24 cellular contexts compared by ENCODE assay signal in genomic region chr4:151824647-151825046, GRCh38.
DNase-seq lines count a peak whose midpoint lies in the region; ATAC-seq and TF ChIP-seq lines count a peak whose summit lies in the region.
"Had no signal": no experiment of that assay in that cellular context is flagged by ENCODE, and none has a peak within 500 bp of the region (broad histone marks: within the 10 kb centered on the region; RNA-seq: fewer than 3 reads in every experiment).

No MANE protein-coding gene starts in this region.

- H3K27me3 ChIP-seq in endocrine pancreas (ENCODE audit: control insufficient read depth, insufficient read depth, low read length) = no peaks in the 10 kb centered on the region
- H3K27me3 ChIP-seq: BLaER1 treated with 17β-estradiol and CSF1 and Interleukin-3, amounts not matched to agents 10 nM and 100 nM had no signal

- no peaks in the 10 kb centered on the region for H3K9me3 ChIP-seq in endocrine pancreas (ENCODE audit: control insufficient read depth, low read length)

- peak; percentile 49 for DNase-seq in DMS53 treated with DMSO at 0.1 percent for 48 hours (lab: John Stamatoyannopoulos, UW; ENCODE audit: unreplicated experiment)
- no peak for DNase-seq in left lobe of liver (ENCODE audit: low spot score)
- DNase-seq in NCI-H128 (lab: John Stamatoyannopoulos, UW; ENCODE audit: unreplicated experiment) = no peak
- DNase-seq in GM13976 (ENCODE audit: low spot score) = no peak
- no peak for DNase-seq in DMS153 treated with DMSO at 0.1 percent for 48 hours (lab: John Stamatoyannopoulos, UW; ENCODE audit: unreplicated experiment)
- DNase-seq: AML-193; CD4-positive, alpha-beta T cell; COR-L47; DND-41; KBM-7; MV-4-11; NCI-H1105; NCI-H2029; NCI-H446; NCI-H524 treated with DMSO at 0.1 percent for 48 hours; NCI-H82; NK-92 treated with Interleukin-12 subunit alpha and Interleukin-12 subunit beta, amount 100 ng/mL, for 24 hours; SIG-M5 had no signal

- in situ Hi-C loops in GM13976 (cut with MboI; ENCODE audit: low sequenced_read_pairs, unreplicated experiment) = no loop called here

- H3K36me3 ChIP-seq in endocrine pancreas (ENCODE audit: control insufficient read depth, insufficient read depth, low read length) = no peaks in the 10 kb centered on the region
- H3K36me3 ChIP-seq: BLaER1 treated with 17β-estradiol and CSF1 and Interleukin-3, amounts not matched to agents 10 nM and 100 nM had no signal

- H3K4me1 ChIP-seq in endocrine pancreas (ENCODE audit: control insufficient read depth, insufficient read depth, low read length) = no peaks in the 10 kb centered on the region
- H3K4me1 ChIP-seq: BLaER1 treated with 17β-estradiol and CSF1 and Interleukin-3, amounts not matched to agents 10 nM and 100 nM had no signal

- H3K27ac ChIP-seq in 22Rv1 = peak overlapping the region; percentile 39
- H3K27ac ChIP-seq: BLaER1 treated with 17β-estradiol and CSF1 and Interleukin-3, amounts not matched to agents 10 nM and 100 nM; SK-N-MC had no signal

- TF ChIP-seq CTCF in 22Rv1 (IDR thresholded peaks at IDR 0.05) (no peak), GM13976 (IDR thresholded peaks at IDR 0.05; ENCODE audit: borderline replicate concordance, control extremely low read depth, extremely low read depth, insufficient read depth, missing control alignments) (no peak)

- no peak overlapping the region for H3K9ac ChIP-seq in endocrine pancreas (ENCODE audit: control insufficient read depth, insufficient read depth, low read length)
- H3K9ac ChIP-seq: BLaER1 treated with 17β-estradiol and CSF1 and Interleukin-3, amounts not matched to agents 10 nM and 100 nM had no signal

- ATAC-seq in left lobe of liver = peak; percentile 69
- no peak for ATAC-seq in HG03469 (IDR thresholded peaks at IDR 0.05; ENCODE audit: unreplicated experiment)
- ATAC-seq: Panc1 had no signal

- H3K4me3 ChIP-seq in endocrine pancreas (ENCODE audit: control insufficient read depth, insufficient read depth, low read length) = peak overlapping the region; percentile 35
- H3K4me3 ChIP-seq: BLaER1 treated with 17β-estradiol and CSF1 and Interleukin-3, amounts not matched to agents 10 nM and 100 nM; SK-N-MC had no signal
